In the genomic region with DNA sequence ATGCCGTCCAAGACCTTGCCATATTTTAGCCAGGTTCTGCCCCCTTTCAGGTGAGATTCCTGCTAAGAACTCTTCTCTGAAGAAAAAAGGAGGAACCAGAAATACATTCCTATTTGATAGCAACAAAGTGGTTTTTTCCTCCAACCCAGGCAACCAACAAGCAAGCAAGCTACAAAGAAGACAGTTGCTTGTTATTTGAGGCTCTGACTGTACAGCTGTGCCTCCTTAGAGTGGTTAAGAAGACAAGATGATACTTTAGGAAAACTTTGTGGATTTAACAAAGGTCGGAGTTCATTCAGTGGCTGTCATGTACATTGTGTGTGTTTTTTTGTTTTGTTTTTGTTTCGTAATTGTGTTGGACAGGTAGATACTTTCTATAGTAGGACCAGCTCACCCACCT, we compare ENCODE assay signal across 18 cellular contexts. TPM values are rescaled to one million over a fixed set of nuclear protein-coding genes. Genes with fewer than 3 reads are reported as not detected.
DNase-seq lines count a peak whose midpoint lies in the region; ATAC-seq and TF ChIP-seq lines count a peak whose summit lies in the region.
"Had no signal": no experiment of that assay in that cellular context is flagged by ENCODE, and none has a peak within 500 bp of the region (broad histone marks: within the 10 kb centered on the region; RNA-seq: fewer than 3 reads in every experiment).

No MANE protein-coding gene starts in this region.

- no peak for ATAC-seq in heart left ventricle
- ATAC-seq in Right ventricle myocardium superior (ENCODE audit: poor library complexity): no peak
- ATAC-seq in GM19395 (IDR thresholded peaks at IDR 0.05; ENCODE audit: unreplicated experiment): no peak
- no peak for ATAC-seq in HG03354 (IDR thresholded peaks at IDR 0.05; ENCODE audit: poor library complexity, severe bottlenecking, unreplicated experiment)
- no peak for ATAC-seq in HG02870 (IDR thresholded peaks at IDR 0.05; ENCODE audit: unreplicated experiment)

- H3K27ac Mint-ChIP-seq in endodermal cell: no peak overlapping the region
- peak overlapping the region; percentile 99 for H3K27ac Mint-ChIP-seq in nephron progenitor cell
- H3K27ac Mint-ChIP-seq: activated CD4-positive, alpha-beta memory T cell treated with anti-CD3 and anti-CD28 coated beads, Interleukin-2, amount 10 ng/mL, durations not matched to agents 7 days and 5 days; activated T-helper 2 cell treated with anti-CD3 and anti-CD28 coated beads, Interferon-gamma antibody, Interleukin-2, Interleukin-4, amounts not matched to agents 10 μg/mL and 5 μg/mL and 100 μg/mL, durations not matched to agents 14 hours and 24 hours and 36 hours had no signal

- no peak for DNase-seq in heart left ventricle
- no peak for DNase-seq in Right ventricle myocardium superior
- DNase-seq in endodermal cell: peak; percentile 24
- DNase-seq in nephron progenitor cell: no peak
- DNase-seq: activated CD4-positive, alpha-beta memory T cell treated with anti-CD3 and anti-CD28 coated beads, Interleukin-2, amount 10 ng/mL, durations not matched to agents 7 days and 5 days; anterior cingulate cortex; GF-D8; mesendoderm; NCI-H1092 treated with DMSO at 0.1 percent for 48 hours; NCI-H2171 treated with DMSO at 0.1 percent for 48 hours; NK-92 treated with Interleukin-12 subunit alpha and Interleukin-12 subunit beta, amount 100 ng/mL, for 24 hours; stimulated activated CD4-positive, alpha-beta T cell treated with anti-CD3 and anti-CD28 coated beads, Interleukin-2, amount 100 ng/mL, for 24 hours had no signal

- H3K4me1 ChIP-seq in heart left ventricle: peaks cover 22 to 73% (median 58%) of the 10 kb centered on the region in 12 donors
- peaks cover 34% of the 10 kb centered on the region for H3K4me1 ChIP-seq in endodermal cell (ENCODE audit: control insufficient read depth, insufficient read depth, low read length)
- H3K4me1 ChIP-seq in urinary bladder (ENCODE audit: insufficient read depth): peaks cover 3% of the 10 kb centered on the region

- no peaks in the 10 kb centered on the region for H3K27me3 Mint-ChIP-seq in endodermal cell (ENCODE audit: insufficient read depth)
- no peaks in the 10 kb centered on the region for H3K27me3 Mint-ChIP-seq in nephron progenitor cell (ENCODE audit: low read depth, poor library complexity)

- 87 to 89% (median 88%) methylated on average over 3 of the region's 3 CpGs for WGBS in heart left ventricle, 4 donors
- WGBS in endodermal cell (ENCODE audit: insufficient coverage in 1 of 2, insufficient read length in 1 of 2), 2 experiments: 96 to 100% methylated on average over 1 to 3 of the region's 3 CpGs
- WGBS in urinary bladder: 80% methylated on average over 3 of the region's 3 CpGs

- H3K9me3 ChIP-seq in heart left ventricle (no peaks in the 10 kb centered on the region), endodermal cell (ENCODE audit: control insufficient read depth, low read length) (no peaks in the 10 kb centered on the region)
- H3K9me3 ChIP-seq: SJCRH30 had no signal

- H3K9ac ChIP-seq in endodermal cell (ENCODE audit: extremely low read depth, low read length, poor library complexity, severe bottlenecking): no peak overlapping the region

- no peak overlapping the region for H3K4me3 Mint-ChIP-seq in endodermal cell
- peak overlapping the region; percentile 24 for H3K4me3 Mint-ChIP-seq in nephron progenitor cell
- H3K4me3 Mint-ChIP-seq: activated CD4-positive, alpha-beta memory T cell treated with anti-CD3 and anti-CD28 coated beads, Interleukin-2, amount 10 ng/mL, durations not matched to agents 7 days and 5 days had no signal

- no peaks in the 10 kb centered on the region for H3K36me3 Mint-ChIP-seq in endodermal cell (ENCODE audit: low read depth)
- no peaks in the 10 kb centered on the region for H3K36me3 Mint-ChIP-seq in nephron progenitor cell (ENCODE audit: low read depth)

- H3K4me3 ChIP-seq in heart left ventricle (no peak overlapping the region), endodermal cell (ENCODE audit: low read length) (no peak overlapping the region), urinary bladder (ENCODE audit: low read depth, low read length) (no peak overlapping the region)
- H3K4me3 ChIP-seq: SJCRH30 had no signal

- H3K27ac ChIP-seq in heart left ventricle (peak overlapping the region in 8 of 12 donors; percentile 85 to 92 (median 90)), endodermal cell (ENCODE audit: low read depth, low read length) (no peak overlapping the region), urinary bladder (ENCODE audit: low read depth) (peak overlapping the region; percentile 41)

- intact Hi-C loops in heart left ventricle (cut with DNase I): no loop called here
- intact Hi-C loops in Right ventricle myocardium superior (cut with DNase I): no loop called here

- H3K9me3 Mint-ChIP-seq in endodermal cell (no peaks in the 10 kb centered on the region), nephron progenitor cell (no peaks in the 10 kb centered on the region)
- H3K9me3 Mint-ChIP-seq: activated CD4-positive, alpha-beta memory T cell treated with anti-CD3 and anti-CD28 coated beads, Interleukin-2, amount 10 ng/mL, durations not matched to agents 7 days and 5 days; activated T-helper 2 cell treated with anti-CD3 and anti-CD28 coated beads, Interferon-gamma antibody, Interleukin-2, Interleukin-4, amounts not matched to agents 10 μg/mL and 5 μg/mL and 100 μg/mL, durations not matched to agents 14 hours and 24 hours and 36 hours had no signal

- H3K27me3 ChIP-seq in heart left ventricle: peaks cover 0 to 15% (median 0%) of the 10 kb centered on the region in 9 donors
- H3K27me3 ChIP-seq in endodermal cell (ENCODE audit: control insufficient read depth, insufficient read depth, low read length, poor library complexity, severe bottlenecking): no peaks in the 10 kb centered on the region
- H3K27me3 ChIP-seq: SJCRH30 had no signal

- TF ChIP-seq POLR2A in heart left ventricle (IDR thresholded peaks at IDR 0.05): no peak

- TF ChIP-seq CTCF in heart left ventricle (IDR thresholded peaks at IDR 0.05): no peak
- TF ChIP-seq CTCF in endodermal cell (conservative IDR thresholded peaks at IDR 0.05): no peak
- no peak for TF ChIP-seq CTCF in nephron progenitor cell (IDR thresholded peaks at IDR 0.05)

- H3K4me1 Mint-ChIP-seq in endodermal cell: peaks cover 59% of the 10 kb centered on the region
- H3K4me1 Mint-ChIP-seq in nephron progenitor cell: peaks cover 100% of the 10 kb centered on the region

- H3K36me3 ChIP-seq in heart left ventricle: no peaks in the 10 kb centered on the region
- peaks cover 9% of the 10 kb centered on the region for H3K36me3 ChIP-seq in endodermal cell (ENCODE audit: control insufficient read depth, insufficient read depth, low read length)
- no peaks in the 10 kb centered on the region for H3K36me3 ChIP-seq in urinary bladder (ENCODE audit: insufficient read depth)
- H3K36me3 ChIP-seq: SJCRH30 had no signal

RNA-seq across cellular contexts. Expression of a gene that starts 21.7 kb away (rescaled TPM):
- 100 to 1,000 TPM in 7 of 9 donors, 10 to 100 TPM in 2; 89.8 to 161 (median 116) TPM for total RNA-seq in heart left ventricle
- 10 to 100 TPM; 14.4 to 88.5 TPM for polyA plus RNA-seq in heart left ventricle
- 107 TPM for total RNA-seq in Right ventricle myocardium superior
- 10 to 100 TPM; 76.4 to 94.4 TPM for total RNA-seq in endodermal cell
- 103 TPM for polyA plus RNA-seq in endodermal cell (2013, experiment 1 of 2)
- polyA plus RNA-seq in endodermal cell (2013, experiment 2 of 2): 109 TPM
- 136 TPM for total RNA-seq in urinary bladder
- polyA plus RNA-seq in urinary bladder: 80.7 TPM
